Comparison of ENCODE assay signal across 8 cellular contexts in genomic region chr3:194489736-194490612, GRCh38. TPM values are rescaled to one million over a fixed set of nuclear protein-coding genes. Genes with fewer than 3 reads are reported as not detected.
A peak's percentile ranks its signal among the peaks of the same experiment; 100 is the strongest.
DNase-seq lines count a peak whose midpoint lies in the region; ATAC-seq and TF ChIP-seq lines count a peak whose summit lies in the region.

No MANE protein-coding gene starts in this region.

- TF ChIP-seq CTCF in natural killer cell (IDR thresholded peaks at IDR 0.05) = no peak
- TF ChIP-seq CTCF in activated B cell treated with CpG ODN at 0.5 μM for 24 hours (IDR thresholded peaks at IDR 0.05) = no peak
- no peak for TF ChIP-seq CTCF in type B pancreatic cell (conservative IDR thresholded peaks at IDR 0.05)
- TF ChIP-seq CTCF in foreskin keratinocyte (conservative IDR thresholded peaks at IDR 0.05) = no peak

- peaks cover 30% of the 10 kb centered on the region for H3K4me1 ChIP-seq in foreskin keratinocyte

- intact Hi-C loops in natural killer cell (cut with micrococcal nuclease) (loop anchor here (10.0 kb wide), 1 partner anchor 775 kb away; no protein-coding TSS in a partner anchor), activated B cell treated with CpG ODN at 0.5 μM for 24 hours (cut with micrococcal nuclease) (loop anchor here (5.0 to 10.0 kb wide), 4 partner anchors 355 to 1417 kb away; partner anchors contain the start of genes HES1, TNK2 and XXYLT1), sciatic nerve (cut with DNase I) (loop anchor here (10.0 kb wide), 1 partner anchor 95 kb away; no protein-coding TSS in a partner anchor)

- H3K27ac ChIP-seq in foreskin keratinocyte = no peak overlapping the region

- no peak for DNase-seq in natural killer cell treated with Interleukin-12 subunit alpha and Interleukin-12 subunit beta and Interleukin-15 and Interleukin-18, amount 100 ng/mL, for 72 hours (ENCODE audit: low spot score)
- no peak for DNase-seq in natural killer cell
- peak; percentile 26 for DNase-seq in activated B cell treated with CpG ODN at 0.5 μM for 24 hours
- DNase-seq in type B pancreatic cell (ENCODE audit: extremely low spot score, unreplicated experiment) = no peak
- DNase-seq in foreskin keratinocyte = no peak
- DNase-seq in DMS153 (lab: John Stamatoyannopoulos, UW) = no peak
- no peak for DNase-seq in sciatic nerve (ENCODE audit: low spot score)

- H3K9me3 Mint-ChIP-seq in natural killer cell treated with Interleukin-12 subunit alpha and Interleukin-12 subunit beta and Interleukin-15 and Interleukin-18, amount 100 ng/mL, for 72 hours = no peaks in the 10 kb centered on the region
- H3K9me3 Mint-ChIP-seq in natural killer cell (no peaks in the 10 kb centered on the region), activated B cell treated with CpG ODN at 0.5 μM for 24 hours (no peaks in the 10 kb centered on the region), type B pancreatic cell (peaks cover 6% of the 10 kb centered on the region)

- no peaks in the 10 kb centered on the region for H3K36me3 Mint-ChIP-seq in natural killer cell treated with Interleukin-12 subunit alpha and Interleukin-12 subunit beta and Interleukin-15 and Interleukin-18, amount 100 ng/mL, for 72 hours
- H3K36me3 Mint-ChIP-seq in natural killer cell = no peaks in the 10 kb centered on the region
- H3K36me3 Mint-ChIP-seq in activated B cell treated with CpG ODN at 0.5 μM for 24 hours (ENCODE audit: low read depth) = peaks cover 7% of the 10 kb centered on the region
- peaks cover 3% of the 10 kb centered on the region for H3K36me3 Mint-ChIP-seq in type B pancreatic cell

- CTCF ChIA-PET in activated B cell treated with CpG ODN at 0.5 μM for 24 hours (lab: Charles Lee) = no interaction called here

- H3K27ac Mint-ChIP-seq in natural killer cell treated with Interleukin-12 subunit alpha and Interleukin-12 subunit beta and Interleukin-15 and Interleukin-18, amount 100 ng/mL, for 72 hours = peak overlapping the region; percentile 21 to 60
- H3K27ac Mint-ChIP-seq in natural killer cell = no peak overlapping the region
- peak overlapping the region; percentile 85 for H3K27ac Mint-ChIP-seq in activated B cell treated with CpG ODN at 0.5 μM for 24 hours
- peak overlapping the region; percentile 2 for H3K27ac Mint-ChIP-seq in type B pancreatic cell

- peak overlapping the region; percentile 38 for H3K4me3 Mint-ChIP-seq in natural killer cell treated with Interleukin-12 subunit alpha and Interleukin-12 subunit beta and Interleukin-15 and Interleukin-18, amount 100 ng/mL, for 72 hours
- no peak overlapping the region for H3K4me3 Mint-ChIP-seq in natural killer cell
- H3K4me3 Mint-ChIP-seq in activated B cell treated with CpG ODN at 0.5 μM for 24 hours = peak overlapping the region; percentile 36
- no peak overlapping the region for H3K4me3 Mint-ChIP-seq in type B pancreatic cell

- ATAC-seq in natural killer cell treated with Interleukin-12 subunit alpha and Interleukin-12 subunit beta and Interleukin-15 and Interleukin-18, amount 100 ng/mL, for 72 hours = no peak
- ATAC-seq in natural killer cell = no peak
- peak; percentile 54 for ATAC-seq in HG02884 (IDR thresholded peaks at IDR 0.05; ENCODE audit: unreplicated experiment)
- peak; percentile 26 for ATAC-seq in activated B cell treated with CpG ODN at 0.5 μM for 24 hours (ENCODE audit: low read depth)
- ATAC-seq in foreskin keratinocyte = no peak
- no peak for ATAC-seq in sciatic nerve

- H3K4me1 Mint-ChIP-seq in natural killer cell treated with Interleukin-12 subunit alpha and Interleukin-12 subunit beta and Interleukin-15 and Interleukin-18, amount 100 ng/mL, for 72 hours (ENCODE audit: low read depth in 2 of 2) = peaks cover 41 to 44% of the 10 kb centered on the region in 2 donors
- H3K4me1 Mint-ChIP-seq in natural killer cell (peaks cover 34% of the 10 kb centered on the region in 2 donors), activated B cell treated with CpG ODN at 0.5 μM for 24 hours (peaks cover 65% of the 10 kb centered on the region), type B pancreatic cell (ENCODE audit: unreplicated experiment) (peaks cover 8% of the 10 kb centered on the region)

- H3K27me3 ChIP-seq in foreskin keratinocyte = no peaks in the 10 kb centered on the region

- POLR2A ChIA-PET in activated B cell treated with CpG ODN at 0.5 μM for 24 hours (lab: Charles Lee) = interaction anchor here (0.7 to 1.4 kb wide), 3 partner anchors 8 to 94 kb away, joined by 4 to 8 read pairs (median 5); no protein-coding TSS in a partner anchor

- no peaks in the 10 kb centered on the region for H3K27me3 Mint-ChIP-seq in natural killer cell treated with Interleukin-12 subunit alpha and Interleukin-12 subunit beta and Interleukin-15 and Interleukin-18, amount 100 ng/mL, for 72 hours
- no peaks in the 10 kb centered on the region for H3K27me3 Mint-ChIP-seq in natural killer cell (ENCODE audit: low read depth in 2 of 2)
- no peaks in the 10 kb centered on the region for H3K27me3 Mint-ChIP-seq in activated B cell treated with CpG ODN at 0.5 μM for 24 hours
- H3K27me3 Mint-ChIP-seq in type B pancreatic cell = peaks cover 7% of the 10 kb centered on the region

RNA-seq across cellular contexts. Expression of gene ATP13A3, which starts 3.2 kb away (rescaled TPM):
- total RNA-seq in natural killer cell treated with Interleukin-12 subunit alpha and Interleukin-12 subunit beta and Interleukin-15 and Interleukin-18, amount 100 ng/mL, for 72 hours = 100 to 1,000 TPM in 1 of 2 donors, 10 to 100 TPM in 1; 67.6 to 157 TPM
- total RNA-seq in natural killer cell (10 to 100 TPM; 62.9 to 79.2 (median 64.2) TPM), activated B cell treated with CpG ODN at 0.5 μM for 24 hours (79.8 and 91.9 TPM in 2 replicates), type B pancreatic cell (ENCODE audit: low replicate concordance) (73.8 and 80.3 TPM in 2 replicates), foreskin keratinocyte (94.0 and 96.8 TPM in 2 replicates), sciatic nerve (124 TPM)
- 9.8 and 12.0 TPM in 2 replicates for polyA plus RNA-seq in foreskin keratinocyte

Comparison
In these comparisons a context has a peak if more than half of its experiments do, and no peak if none do; other contexts are left out.
1. H3K27ac Mint-ChIP-seq: peak in natural killer cell treated with Interleukin-12 subunit alpha and Interleukin-12 subunit beta and Interleukin-15 and Interleukin-18, amount 100 ng/mL, for 72 hours (2 of 2), activated B cell treated with CpG ODN at 0.5 μM for 24 hours (single experiment) and type B pancreatic cell (single experiment); none in natural killer cell (0 of 2).
2. H3K4me3 Mint-ChIP-seq: peak in natural killer cell treated with Interleukin-12 subunit alpha and Interleukin-12 subunit beta and Interleukin-15 and Interleukin-18, amount 100 ng/mL, for 72 hours (single experiment) and activated B cell treated with CpG ODN at 0.5 μM for 24 hours (single experiment); none in natural killer cell (single experiment) and type B pancreatic cell (single experiment).
3. ATAC-seq: peak in HG02884 (single experiment) and activated B cell treated with CpG ODN at 0.5 μM for 24 hours (single experiment); none in natural killer cell treated with Interleukin-12 subunit alpha and Interleukin-12 subunit beta and Interleukin-15 and Interleukin-18, amount 100 ng/mL, for 72 hours (0 of 2), natural killer cell (0 of 3), foreskin keratinocyte (single experiment) and sciatic nerve (single experiment).